Comparison of ENCODE assay signal across 11 cellular contexts in the genomic region with DNA sequence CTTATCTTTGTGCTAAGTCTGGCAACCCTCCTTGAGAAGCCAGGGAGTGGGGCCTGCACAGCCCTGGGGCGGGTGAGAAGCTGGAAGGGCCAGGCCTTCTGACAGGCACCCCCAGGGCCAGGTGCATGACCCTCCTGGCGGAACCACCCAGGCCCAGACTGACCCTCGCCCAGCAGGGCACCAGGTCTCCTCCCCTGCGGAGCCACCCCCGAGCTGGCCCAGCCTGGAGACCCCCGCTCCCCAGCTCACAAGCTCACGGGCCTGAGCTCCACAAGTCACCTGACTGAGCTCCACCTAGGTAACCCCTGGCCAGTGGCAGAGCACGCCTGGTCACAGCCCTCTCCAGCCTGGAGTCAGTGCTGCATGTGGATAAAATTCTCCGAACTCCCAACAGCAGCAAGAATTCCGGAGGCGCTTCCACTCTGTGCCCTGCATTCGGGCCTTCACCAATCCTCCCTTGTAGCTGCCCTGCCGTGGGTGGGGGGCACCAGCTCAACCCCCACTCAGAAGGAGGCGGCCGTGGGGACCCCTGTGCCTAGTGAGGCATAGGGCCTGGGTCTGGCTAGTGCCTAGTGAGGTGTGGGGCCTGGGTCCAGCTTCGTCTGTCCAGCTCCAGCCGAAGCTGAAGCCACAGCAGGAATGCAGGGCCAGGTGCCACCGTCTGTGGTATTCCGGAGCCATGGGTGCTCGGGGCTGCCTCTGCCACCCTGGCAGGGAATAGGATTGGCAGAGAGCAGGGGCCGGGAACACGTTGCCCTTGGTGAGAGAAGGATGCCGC. TPM values are rescaled to one million over a fixed set of nuclear protein-coding genes. Genes with fewer than 3 reads are reported as not detected.
DNase-seq lines count a peak whose midpoint lies in the region; ATAC-seq and TF ChIP-seq lines count a peak whose summit lies in the region.
"Had no signal": no experiment of that assay in that cellular context is flagged by ENCODE, and none has a peak within 500 bp of the region (broad histone marks: within the 10 kb centered on the region; RNA-seq: fewer than 3 reads in every experiment).

No MANE protein-coding gene starts in this region.

- TF ChIP-seq CTCF in Panc1 (IDR thresholded peaks at IDR 0.05) (no peak), BE2C (IDR thresholded peaks at IDR 0.05; ENCODE audit: low read depth, low read length) (no peak)

- CTCF ChIA-PET in Panc1 (lab: Charles Lee), result interaction anchor here (0.6 to 1.9 kb wide), 19 partner anchors 9 to 904 kb away, joined by 3 to 25 read pairs (median 4); partner anchors contain the start of gene ODC1

- no peak overlapping the region for H3K23ac ChIP-seq in mesenchymal stem cell (ENCODE audit: low read length in 2 of 2)

- H3K27me3 ChIP-seq in Panc1 (ENCODE audit: control insufficient read depth, insufficient read depth, low read length) (no peaks in the 10 kb centered on the region), mesenchymal stem cell (ENCODE audit: control insufficient read depth in 1 of 2, insufficient read depth in 1 of 2, low read length in 2 of 2) (peaks cover 0 to 11% of the 10 kb centered on the region in 2 experiments), BE2C (no peaks in the 10 kb centered on the region)
- H3K27me3 ChIP-seq: MG63 had no signal

- DNase-seq in left ventricle myocardium superior (no peak), left cardiac atrium (no peak), Panc1 (ENCODE audit: low read depth, low spot score) (no peak), mesenchymal stem cell (no peak), BE2C (no peak)
- DNase-seq: SIG-M5 had no signal

- intact Hi-C loops in left ventricle myocardium superior (cut with micrococcal nuclease) (loop anchor here (2.0 kb wide), 1 partner anchor 311 kb away; no protein-coding TSS in a partner anchor), left cardiac atrium (cut with DNase I) (loop anchor here (5.0 to 10.0 kb wide), 6 partner anchors 293 to 621 kb away; partner anchors contain the start of gene RRM2 (in 1 of the 2)), Panc1 (cut with micrococcal nuclease; ENCODE audit: unreplicated experiment) (loop anchor here (2.0 kb wide), 2 partner anchors 311 to 363 kb away; no protein-coding TSS in a partner anchor)

- no TSS peak for BruUV-seq in Panc1 (replicated peaks; lab: Mats Ljungman, UMichigan)

- no peak overlapping the region for H3K14ac ChIP-seq in mesenchymal stem cell (ENCODE audit: low read length in 2 of 2)

- H2AK5ac ChIP-seq in mesenchymal stem cell (ENCODE audit: low read length, severe bottlenecking), result no peak overlapping the region

- in situ Hi-C loops in Panc1 (cut with HindIII; ENCODE audit: low pct_unique_long_range_greater_than_20kb, low sequenced_read_pairs), result loop anchor here (25.0 kb wide), 1 partner anchor 323 kb away; the partner anchor contains the start of gene RRM2

- H3K4me3 ChIP-seq in Panc1 (ENCODE audit: low read depth in 2 of 2, low read length in 2 of 2) (no peak overlapping the region), mesenchymal stem cell (ENCODE audit: insufficient read depth in 1 of 2, low read depth in 1 of 2, low read length in 2 of 2) (peak overlapping the region in 1 of 2 experiments; percentile 24), BE2C (ENCODE audit: low read depth, low read length) (no peak overlapping the region)
- H3K4me3 ChIP-seq: A549, MG63 had no signal

- H2BK15ac ChIP-seq in mesenchymal stem cell (ENCODE audit: low read depth, poor library complexity, severe bottlenecking), result no peak overlapping the region

- H2BK12ac ChIP-seq in mesenchymal stem cell (ENCODE audit: low read length in 2 of 2), result no peak overlapping the region

- WGBS in mesenchymal stem cell, result 92% methylated on average over 23 of the region's 23 CpGs

- no peak overlapping the region for H4K8ac ChIP-seq in mesenchymal stem cell (ENCODE audit: low read length)

- H2AFZ ChIP-seq in mesenchymal stem cell (ENCODE audit: low read depth, low read length), result no peak overlapping the region

- H3K79me1 ChIP-seq in mesenchymal stem cell (replicated peaks; ENCODE audit: low read length, poor library complexity, severe bottlenecking), result no peaks in the 10 kb centered on the region

- ATAC-seq in left ventricle myocardium superior (peak; percentile 4), left cardiac atrium (no peak), Panc1 (no peak), GM21360 (IDR thresholded peaks at IDR 0.05; ENCODE audit: unreplicated experiment) (no peak), HG03196 (IDR thresholded peaks at IDR 0.05; ENCODE audit: unreplicated experiment) (no peak)

- H3K4ac ChIP-seq in mesenchymal stem cell (ENCODE audit: low read depth in 1 of 2, low read length in 2 of 2), result no peak overlapping the region

- H3K18ac ChIP-seq in mesenchymal stem cell (ENCODE audit: low read depth in 1 of 2, low read length in 2 of 2), result no peak overlapping the region

- 0 out of 2 replicates have a peak, but pooled peaks cover 4% of the 10 kb centered on the region for H3K36me3 ChIP-seq in Panc1 (ENCODE audit: control insufficient read depth, insufficient read depth, low read length)
- peaks cover 12 to 17% of the 10 kb centered on the region in 2 experiments for H3K36me3 ChIP-seq in mesenchymal stem cell (ENCODE audit: control insufficient read depth in 1 of 2, insufficient read depth in 2 of 2, low read depth in 1 of 2, low read length in 2 of 2)
- peaks cover 17% of the 10 kb centered on the region for H3K36me3 ChIP-seq in BE2C

- no peaks in the 10 kb centered on the region for H3K9me3 ChIP-seq in Panc1 (ENCODE audit: control insufficient read depth, insufficient read depth, low read depth, low read length)
- no peaks in the 10 kb centered on the region for H3K9me3 ChIP-seq in mesenchymal stem cell (ENCODE audit: control insufficient read depth, low read length)
- H3K9me3 ChIP-seq in BE2C, result no peaks in the 10 kb centered on the region
- H3K9me3 ChIP-seq: A549, MG63 had no signal

- H3K4me2 ChIP-seq in mesenchymal stem cell (ENCODE audit: low read length, poor library complexity, severe bottlenecking), result no peak overlapping the region

- H4K91ac ChIP-seq in mesenchymal stem cell (ENCODE audit: low read length), result peak overlapping the region; percentile 55

- H3K9ac ChIP-seq in mesenchymal stem cell (ENCODE audit: low read length), result no peak overlapping the region

- H2BK120ac ChIP-seq in mesenchymal stem cell (ENCODE audit: low read depth, low read length), result no peak overlapping the region

- H3K27ac ChIP-seq in Panc1 (ENCODE audit: low read length) (peak overlapping the region; percentile 26; the same call in 1 of the 2 replicates), mesenchymal stem cell (ENCODE audit: low read length, poor library complexity, severe bottlenecking) (no peak overlapping the region)
- H3K27ac ChIP-seq: HL-60 had no signal

- no peak overlapping the region for H2BK5ac ChIP-seq in mesenchymal stem cell (ENCODE audit: low read depth, low read length, poor library complexity, severe bottlenecking)

- H3K4me1 ChIP-seq in Panc1 (ENCODE audit: control insufficient read depth, insufficient read depth, low read length), result peaks cover 40% of the 10 kb centered on the region
- peaks cover 31% of the 10 kb centered on the region for H3K4me1 ChIP-seq in mesenchymal stem cell (ENCODE audit: control insufficient read depth, insufficient read depth, low read depth, low read length)
- no peaks in the 10 kb centered on the region for H3K4me1 ChIP-seq in BE2C

- POLR2A ChIA-PET in Panc1 (lab: Charles Lee), result interaction anchor here (0.5 to 0.9 kb wide), 2 partner anchors 50 to 95 kb away, joined by 3 to 6 read pairs; no protein-coding TSS in a partner anchor

RNA-seq across cellular contexts. Expression of gene ODC1, which starts 12.5 kb away (rescaled TPM):
- total RNA-seq in left ventricle myocardium superior, result 26.4 TPM
- 10 to 100 TPM; 26.7 to 40.5 TPM for total RNA-seq in left cardiac atrium
- total RNA-seq in Panc1 (2021; ENCODE audit: unreplicated experiment), result 159 TPM
- polyA plus RNA-seq in Panc1 (2012; ENCODE audit: insufficient read length), result 135 TPM
- 32.1 TPM for polyA plus RNA-seq in mesenchymal stem cell (2013, experiment 1 of 2)
- polyA plus RNA-seq in mesenchymal stem cell (2013, experiment 2 of 2), result 33.0 TPM
- polyA plus RNA-seq in BE2C (2012; ENCODE audit: insufficient read depth, insufficient read length, low read depth), result 216 TPM
